In the genomic region with DNA sequence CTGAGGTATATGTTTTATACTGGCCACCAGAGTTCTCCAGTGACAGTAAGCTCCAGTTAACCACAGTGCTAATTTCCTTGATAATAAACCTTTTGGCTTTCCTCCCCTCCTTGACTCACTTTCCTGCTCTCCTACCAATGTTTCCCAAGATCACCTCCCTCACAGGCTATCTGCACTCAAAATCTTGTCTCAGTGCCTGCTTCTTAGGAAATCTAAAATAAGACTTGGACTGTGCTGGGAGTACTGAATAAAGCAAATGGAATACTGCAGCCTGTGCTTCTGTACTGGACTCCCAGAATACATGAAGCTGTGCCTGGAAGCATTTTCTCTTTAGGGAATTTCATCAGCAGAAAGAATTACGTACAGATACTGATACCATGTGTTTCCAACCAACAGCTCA, we compare ENCODE assay signal across 17 cellular contexts. TPM values are rescaled to one million over a fixed set of nuclear protein-coding genes. Genes with fewer than 3 reads are reported as not detected.
A peak's percentile ranks its signal among the peaks of the same experiment; 100 is the strongest.
DNase-seq lines count a peak whose midpoint lies in the region; ATAC-seq and TF ChIP-seq lines count a peak whose summit lies in the region.
"Had no signal": no experiment of that assay in that cellular context is flagged by ENCODE, and none has a peak within 500 bp of the region (broad histone marks: within the 10 kb centered on the region; RNA-seq: fewer than 3 reads in every experiment).

No MANE protein-coding gene starts in this region.

- CTCF ChIA-PET in T-cell (lab: Charles Lee) = interaction anchor here (0.5 to 1.9 kb wide), 6 partner anchors 14 to 109 kb away, joined by 3 to 6 read pairs (median 4); partner anchors contain the start of gene REEP5 (in 1 of the 2)

- H3K27ac Mint-ChIP-seq in activated naive CD4-positive, alpha-beta T cell treated with anti-CD3 and anti-CD28 coated beads, Interleukin-2, amount 50 U/mL, for 24 hours = peak overlapping the region; percentile 98
- H3K27ac Mint-ChIP-seq in activated naive CD4-positive, alpha-beta T cell treated with anti-CD3 and anti-CD28 coated beads, Interleukin-2, amount 50 U/mL, for 72 hours = peak overlapping the region in 1 of 2 donors; percentile 94
- peak overlapping the region; percentile 96 to 97 for H3K27ac Mint-ChIP-seq in T-cell

- H3K4me1 Mint-ChIP-seq in activated naive CD4-positive, alpha-beta T cell treated with anti-CD3 and anti-CD28 coated beads, Interleukin-2, amount 50 U/mL, for 24 hours = peaks cover 32% of the 10 kb centered on the region
- H3K4me1 Mint-ChIP-seq in T-cell = peaks cover 29 to 46% (median 34%) of the 10 kb centered on the region in 3 donors

- peaks cover 2% of the 10 kb centered on the region for H3K36me3 Mint-ChIP-seq in activated naive CD4-positive, alpha-beta T cell treated with anti-CD3 and anti-CD28 coated beads, Interleukin-2, amount 50 U/mL, for 24 hours
- peaks cover 17 to 18% of the 10 kb centered on the region in 2 donors for H3K36me3 Mint-ChIP-seq in activated naive CD4-positive, alpha-beta T cell treated with anti-CD3 and anti-CD28 coated beads, Interleukin-2, amount 50 U/mL, for 72 hours
- no peaks in the 10 kb centered on the region for H3K36me3 Mint-ChIP-seq in T-cell

- no peak for ATAC-seq in activated naive CD4-positive, alpha-beta T cell treated with anti-CD3 and anti-CD28 coated beads, Interleukin-2, amount 50 U/mL, for 72 hours
- no peak for ATAC-seq in T-cell (replicated peaks in 1 of 4)
- ATAC-seq: gastrocnemius medialis had no signal

- no peaks in the 10 kb centered on the region for H3K27me3 Mint-ChIP-seq in activated naive CD4-positive, alpha-beta T cell treated with anti-CD3 and anti-CD28 coated beads, Interleukin-2, amount 50 U/mL, for 24 hours
- H3K27me3 Mint-ChIP-seq in T-cell = no peaks in the 10 kb centered on the region
- H3K27me3 Mint-ChIP-seq: dendritic cell treated with granulocyte-macrophage colony-stimulating factor and Interleukin-4, amounts not matched to agents 40 ng/mL and 50 ng/mL, for 4 days; IgD-negative memory B cell had no signal

- POLR2A ChIA-PET in T-cell (lab: Charles Lee) = interaction anchor here (0.6 to 0.9 kb wide), 2 partner anchors 13 to 19 kb away, joined by 4 to 6 read pairs; no protein-coding TSS in a partner anchor

- H3K9me3 Mint-ChIP-seq in activated naive CD4-positive, alpha-beta T cell treated with anti-CD3 and anti-CD28 coated beads, Interleukin-2, amount 50 U/mL, for 24 hours = no peaks in the 10 kb centered on the region
- no peaks in the 10 kb centered on the region for H3K9me3 Mint-ChIP-seq in activated naive CD4-positive, alpha-beta T cell treated with anti-CD3 and anti-CD28 coated beads, Interleukin-2, amount 50 U/mL, for 72 hours
- no peaks in the 10 kb centered on the region for H3K9me3 Mint-ChIP-seq in T-cell
- H3K9me3 Mint-ChIP-seq: dendritic cell treated with granulocyte-macrophage colony-stimulating factor and Interleukin-4, amounts not matched to agents 40 ng/mL and 50 ng/mL, for 4 days; IgD-negative memory B cell; neural progenitor cell had no signal

- in situ Hi-C loops in GM13976 (cut with MboI; ENCODE audit: low sequenced_read_pairs, unreplicated experiment) = loop anchor here (25.0 kb wide), 1 partner anchor 537 kb away; the partner anchor contains the start of gene YTHDC2

- no peak for DNase-seq in activated naive CD4-positive, alpha-beta T cell treated with anti-CD3 and anti-CD28 coated beads, Interleukin-2, amount 50 U/mL, for 72 hours (ENCODE audit: low spot score in 2 of 2)
- DNase-seq in T-cell = no peak
- DNase-seq in fibroblast of pulmonary artery (ENCODE audit: low read depth) = peak; percentile 76
- DNase-seq in HCEC 1CT = no peak
- DNase-seq in cerebellar cortex (ENCODE audit: low spot score) = no peak
- DNase-seq in GM13976 (ENCODE audit: low spot score) = no peak
- no peak for DNase-seq in EL
- DNase-seq: gastrocnemius medialis, mesendoderm, NCI-H1694, NCI-H82, substantia nigra had no signal

- H3K4me3 Mint-ChIP-seq in activated naive CD4-positive, alpha-beta T cell treated with anti-CD3 and anti-CD28 coated beads, Interleukin-2, amount 50 U/mL, for 24 hours = peak overlapping the region; percentile 99
- H3K4me3 Mint-ChIP-seq in T-cell = peak overlapping the region in 1 of 3 donors; percentile 99
- H3K4me3 Mint-ChIP-seq: dendritic cell treated with granulocyte-macrophage colony-stimulating factor and Interleukin-4, amounts not matched to agents 40 ng/mL and 50 ng/mL, for 4 days had no signal

- no peak for TF ChIP-seq CTCF in fibroblast of pulmonary artery (IDR thresholded peaks at IDR 0.05; ENCODE audit: low read length, missing control alignments)
- TF ChIP-seq CTCF in GM13976 (IDR thresholded peaks at IDR 0.05; ENCODE audit: borderline replicate concordance, control extremely low read depth, extremely low read depth, insufficient read depth, missing control alignments) = no peak

- no peak overlapping the region for H3K4me3 ChIP-seq in fibroblast of pulmonary artery (replicated peaks; ENCODE audit: low read depth, low read length)
- H3K4me3 ChIP-seq: gastrocnemius medialis, neural progenitor cell, SK-N-MC had no signal

RNA-seq across cellular contexts. Expression of gene DCP2, which starts 1.7 kb away (rescaled TPM):
- 100 to 1,000 TPM in 1 of 2 donors, 10 to 100 TPM in 1; 82.8 to 136 TPM for total RNA-seq in activated naive CD4-positive, alpha-beta T cell treated with anti-CD3 and anti-CD28 coated beads, Interleukin-2, amount 50 U/mL, for 72 hours
- 10 to 100 TPM; 68.6 to 88.5 (median 71.9) TPM for total RNA-seq in T-cell

RNA-seq across cellular contexts. Expression of gene REEP5, which starts 52.9 kb away (rescaled TPM):
- total RNA-seq in activated naive CD4-positive, alpha-beta T cell treated with anti-CD3 and anti-CD28 coated beads, Interleukin-2, amount 50 U/mL, for 72 hours = 10 to 100 TPM; 18.7 to 45.1 TPM
- total RNA-seq in T-cell = 10 to 100 TPM; 23.0 to 71.1 (median 53.2) TPM
